Comparison of ENCODE assay signal across 5 cellular contexts in genomic region chr5:109275919-109276318, GRCh38.
"Had no signal": no experiment of that assay in that cellular context is flagged by ENCODE, and none has a peak within 500 bp of the region (broad histone marks: within the 10 kb centered on the region; RNA-seq: fewer than 3 reads in every experiment).

No MANE protein-coding gene starts in this region.

- H3K27ac ChIP-seq: HL-60, KMS-11 had no signal

- H3K4me2 ChIP-seq: KMS-11 had no signal

- DNase-seq: KBM-7, KG1 had no signal

- H3K9ac ChIP-seq: KMS-11 had no signal

- FAIRE-seq: HTR-8/SVneo had no signal
